In genomic region chr11:62468577-62468976, GRCh38 we compare ENCODE assay signal across 20 cellular contexts. TPM values are rescaled to one million over a fixed set of nuclear protein-coding genes. Genes with fewer than 3 reads are reported as not detected.
DNase-seq lines count a peak whose midpoint lies in the region; ATAC-seq, FAIRE-seq and TF ChIP-seq lines count a peak whose summit lies in the region.
"Had no signal": no experiment of that assay in that cellular context is flagged by ENCODE, and none has a peak within 500 bp of the region (broad histone marks: within the 10 kb centered on the region; RNA-seq: fewer than 3 reads in every experiment).

No MANE protein-coding gene starts in this region.

- peak overlapping the region; percentile 50 for H2BK5ac ChIP-seq in trophoblast cell (ENCODE audit: low read depth, low read length, poor library complexity)

- H4K8ac ChIP-seq in trophoblast cell (ENCODE audit: low read depth, low read length): no peak overlapping the region

- H3K27me3 Mint-ChIP-seq in Caco-2 (ENCODE audit: insufficient read depth, unreplicated experiment): no peaks in the 10 kb centered on the region
- H3K27me3 Mint-ChIP-seq: CD4-positive, alpha-beta T cell had no signal

- FAIRE-seq in K562 (lab: Jason Lieb, UNC): no peak
- FAIRE-seq: A204.1, H1 had no signal

- ATAC-seq in K562: no peak
- ATAC-seq in GM19035 (IDR thresholded peaks at IDR 0.05; ENCODE audit: unreplicated experiment): no peak

- peaks cover 8% of the 10 kb centered on the region for H3K36me3 Mint-ChIP-seq in Caco-2 (ENCODE audit: insufficient read depth, unreplicated experiment)

- no peak overlapping the region for H3K4ac ChIP-seq in trophoblast cell (ENCODE audit: low read depth, low read length)

- H4K20me1 ChIP-seq in KMS-11 (ENCODE audit: insufficient read depth): no peaks in the 10 kb centered on the region
- H4K20me1 ChIP-seq in K562 (replicated peaks; ENCODE audit: control insufficient read depth, insufficient read depth, low read length): no peaks in the 10 kb centered on the region

- H3K4me1 Mint-ChIP-seq in Caco-2 (ENCODE audit: low read depth, unreplicated experiment): peaks cover 35% of the 10 kb centered on the region

- H4K91ac ChIP-seq in trophoblast cell (ENCODE audit: low read depth, low read length): peak overlapping the region; percentile 72

- H4K12ac ChIP-seq in trophoblast cell (ENCODE audit: low read depth, low read length): no peak overlapping the region

- no peak overlapping the region for H3K23ac ChIP-seq in trophoblast cell (ENCODE audit: low read length)

- no peak for TF ChIP-seq POLR2A in K562 (conservative IDR thresholded peaks at IDR 0.05)

- no peaks in the 10 kb centered on the region for H3K9me3 ChIP-seq in Caco-2
- H3K9me3 ChIP-seq in K562 (replicated peaks; ENCODE audit: control insufficient read depth, insufficient read depth, low read depth, low read length): no peaks in the 10 kb centered on the region
- no peaks in the 10 kb centered on the region for H3K9me3 ChIP-seq in trophoblast cell (ENCODE audit: insufficient read depth, low read depth, low read length)
- no peaks in the 10 kb centered on the region for H3K9me3 ChIP-seq in ascending aorta

- H3K18ac ChIP-seq in trophoblast cell (ENCODE audit: low read length): no peak overlapping the region

- H2AFZ ChIP-seq in KMS-11 (ENCODE audit: low read depth) (no peak overlapping the region), K562 (ENCODE audit: low read depth, low read length) (peak overlapping the region; percentile 64), trophoblast cell (ENCODE audit: insufficient read depth, low read length, poor library complexity) (no peak overlapping the region)

- peaks cover 25% of the 10 kb centered on the region for H3K79me1 ChIP-seq in trophoblast cell (ENCODE audit: low read length)

- H3K4me1 ChIP-seq in Caco-2 (peaks cover 49% of the 10 kb centered on the region), KMS-11 (ENCODE audit: low read depth, poor library complexity, severe bottlenecking) (peaks cover 62% of the 10 kb centered on the region), K562 (replicated peaks in 1 of 2; ENCODE audit: control insufficient read depth in 2 of 2, insufficient read depth in 2 of 2, low read length in 2 of 2) (peaks cover 49 to 52% of the 10 kb centered on the region in 2 experiments), trophoblast cell (ENCODE audit: control insufficient read depth in 1 of 2, insufficient read depth in 2 of 2, low read length in 2 of 2) (peaks cover 17 to 18% of the 10 kb centered on the region in 2 experiments), ascending aorta (no peaks in the 10 kb centered on the region)

- TF ChIP-seq CTCF in Caco-2 (IDR thresholded peaks at IDR 0.05; ENCODE audit: insufficient read depth in 1 of 2, low read depth in 1 of 2, low read length in 1 of 2, severe bottlenecking in 1 of 2, unreplicated experiment in 1 of 2) (no peak), KMS-11 (conservative IDR thresholded peaks at IDR 0.05; ENCODE audit: low read depth, low read length) (no peak), K562 (IDR thresholded peaks at IDR 0.05 in 2 of 3, conservative IDR thresholded peaks at IDR 0.05 in 1 of 3; ENCODE audit: insufficient read depth in 2 of 3, low read depth in 1 of 3, low read length in 3 of 3) (no peak), ascending aorta (IDR thresholded peaks at IDR 0.05) (no peak)

- WGBS in K562 (ENCODE audit: insufficient coverage, low coverage, missing lambda C conversion rate): 16% methylated on average over 2 of the region's 2 CpGs
- no CpG with 5 or more reads among the region's 2 CpGs for WGBS in trophoblast cell (ENCODE audit: extremely low coverage, insufficient coverage, insufficient read length)

- H2BK12ac ChIP-seq in trophoblast cell (ENCODE audit: low read length): peak overlapping the region; percentile 73

- in situ Hi-C loops in K562 (cut with MboI): no loop called here

- BruUV-seq in Caco-2 (replicated peaks; lab: Mats Ljungman, UMichigan) (no TSS peak), K562 (replicated peaks; lab: Mats Ljungman, UMichigan) (no TSS peak)

- H3K27me3 ChIP-seq in Caco-2 (replicated peaks; ENCODE audit: control insufficient read depth, insufficient read depth, low read length) (no peaks in the 10 kb centered on the region), KMS-11 (ENCODE audit: insufficient read depth, low read depth) (no peaks in the 10 kb centered on the region), K562 (ENCODE audit: control insufficient read depth in 2 of 2, insufficient read depth in 2 of 2, low read length in 2 of 2) (no peaks in the 10 kb centered on the region), trophoblast cell (ENCODE audit: insufficient read depth, low read length) (no peaks in the 10 kb centered on the region), ascending aorta (no peaks in the 10 kb centered on the region)

- H3K79me2 ChIP-seq in KMS-11 (ENCODE audit: insufficient read depth, low read depth): no peaks in the 10 kb centered on the region
- no peaks in the 10 kb centered on the region for H3K79me2 ChIP-seq in K562 (ENCODE audit: control insufficient read depth, insufficient read depth, low read length)
- H3K79me2 ChIP-seq in trophoblast cell (ENCODE audit: control insufficient read depth, insufficient read depth, low read length, poor library complexity): peaks cover 7% of the 10 kb centered on the region

- H3K9me1 ChIP-seq in K562 (ENCODE audit: control insufficient read depth, insufficient read depth, low read length): no peaks in the 10 kb centered on the region

- peak overlapping the region; percentile 10; the same call in 1 of the 2 replicates for H3K27ac ChIP-seq in KMS-11
- H3K27ac ChIP-seq in K562 (ENCODE audit: extremely low read depth, low read depth, low read length): peak overlapping the region; percentile 85
- H3K27ac ChIP-seq in trophoblast cell (ENCODE audit: low read depth, low read length): no peak overlapping the region
- H3K27ac ChIP-seq in ascending aorta: no peak overlapping the region
- H3K27ac ChIP-seq: C4-2B had no signal

- H3K9ac ChIP-seq in KMS-11: no peak overlapping the region
- peak overlapping the region; percentile 5 to 74; a peak in 1 of 4 replicates for H3K9ac ChIP-seq in K562 (ENCODE audit: insufficient read depth in 1 of 2, low read depth in 2 of 2, low read length in 2 of 2)
- no peak overlapping the region for H3K9ac ChIP-seq in trophoblast cell (ENCODE audit: low read length)

- intact Hi-C loops in Caco-2 (cut with micrococcal nuclease; ENCODE audit: unreplicated experiment) (loop anchor here (5.0 kb wide), 1 partner anchor 41 kb away; no protein-coding TSS in a partner anchor), K562 (cut with micrococcal nuclease) (no loop called here), ascending aorta (cut with DNase I) (no loop called here)

- peak overlapping the region; percentile 96 for H2AK5ac ChIP-seq in trophoblast cell (ENCODE audit: low read length)

- H3K4me2 ChIP-seq in KMS-11 (no peak overlapping the region; the same call in 1 of the 2 replicates), K562 (ENCODE audit: insufficient read depth, low read length) (no peak overlapping the region), trophoblast cell (ENCODE audit: low read length) (no peak overlapping the region)

- no peaks in the 10 kb centered on the region for H3K36me3 ChIP-seq in Caco-2 (ENCODE audit: control insufficient read depth, insufficient read depth, low read length)
- H3K36me3 ChIP-seq in KMS-11 (ENCODE audit: insufficient read depth): no peaks in the 10 kb centered on the region
- no peaks in the 10 kb centered on the region for H3K36me3 ChIP-seq in K562 (ENCODE audit: control insufficient read depth, insufficient read depth, low read length)
- no peaks in the 10 kb centered on the region for H3K36me3 ChIP-seq in trophoblast cell (ENCODE audit: control insufficient read depth in 1 of 2, insufficient read depth in 2 of 2, low read length in 2 of 2)
- no peaks in the 10 kb centered on the region for H3K36me3 ChIP-seq in ascending aorta

- H2BK120ac ChIP-seq in trophoblast cell (ENCODE audit: insufficient read depth, low read length, poor library complexity): peak overlapping the region; percentile 79

- no peak for TF ChIP-seq RAD21 in K562 (CRISPR knock-in tag; conservative IDR thresholded peaks at IDR 0.05 in 1 of 2, IDR thresholded peaks at IDR 0.05 in 1 of 2)

- H3K27ac Mint-ChIP-seq in Caco-2 (ENCODE audit: unreplicated experiment): peak overlapping the region; percentile 67
- H3K27ac Mint-ChIP-seq: CD4-positive, alpha-beta T cell had no signal

- CTCF ChIA-PET in Caco-2 (lab: Charles Lee) (interaction anchor here (0.9 kb wide), 1 partner anchor 74 kb away, joined by 6 read pairs; no protein-coding TSS in a partner anchor), K562 (lab: Yijun Ruan, JAX; ENCODE audit: low intra/inter-chr PET ratio) (no interaction called here)

- H3K4me3 ChIP-seq in Caco-2 (ENCODE audit: low read depth, low read length): no peak overlapping the region
- no peak overlapping the region for H3K4me3 ChIP-seq in KMS-11 (IDR thresholded peaks at IDR 0.05; ENCODE audit: insufficient read depth, low read depth, low read length)
- H3K4me3 ChIP-seq in K562: no peak overlapping the region
- no peak overlapping the region for H3K4me3 ChIP-seq in trophoblast cell (ENCODE audit: low read depth, low read length)
- no peak overlapping the region for H3K4me3 ChIP-seq in ascending aorta

- POLR2A ChIA-PET in Caco-2 (lab: Charles Lee): no interaction called here
- POLR2A ChIA-PET in K562 (lab: Yijun Ruan, JAX): interaction anchor here (1.2 to 3.1 kb wide), 3 partner anchors 10 to 18 kb away, joined by 4 to 12 read pairs (median 8); no protein-coding TSS in a partner anchor

- DNase-seq in Caco-2: no peak
- peak in 1 of 4 experiments; percentile 36 for DNase-seq in K562 (ENCODE audit: extremely low read depth in 1 of 4, low spot score in 3 of 4)
- no peak for DNase-seq in trophoblast cell
- DNase-seq in NCI-H1092 (lab: John Stamatoyannopoulos, UW): no peak
- no peak for DNase-seq in stimulated activated CD4-positive, alpha-beta T cell treated with anti-CD3 and anti-CD28 coated beads, Interleukin-1b, Interleukin-23, amount 100 ng/mL, for 48 hours
- DNase-seq in ascending aorta (ENCODE audit: low spot score in 2 of 2): no peak
- DNase-seq: AML-193; Calu3; CD4-positive, alpha-beta T cell; DMS79 treated with DMSO at 0.1 percent for 48 hours; GF-D8; HCEC 1CT; KBM-7 had no signal

- peak overlapping the region; percentile 2 for H3K14ac ChIP-seq in trophoblast cell (ENCODE audit: low read length)

- no peak overlapping the region for H3K4me3 Mint-ChIP-seq in Caco-2 (ENCODE audit: unreplicated experiment)
- H3K4me3 Mint-ChIP-seq: CD4-positive, alpha-beta T cell had no signal

- TF ChIP-seq EP300 in K562 (IDR thresholded peaks at IDR 0.05; ENCODE audit: low read length): no peak

- H3K9me3 Mint-ChIP-seq in Caco-2 (ENCODE audit: unreplicated experiment): no peaks in the 10 kb centered on the region
- H3K9me3 Mint-ChIP-seq: CD4-positive, alpha-beta T cell had no signal

RNA-seq across cellular contexts. Expression of gene SCGB1A1, which starts 49.7 kb away (rescaled TPM):
- total RNA-seq in Caco-2 (2022) (not detected in 2 replicates), K562 (2014; rRNA removed) (not detected in 2 replicates), K562 (2014; rRNA removed; fragmentation: Illumina TruSeq; extraction: Trizol) (not detected in 2 replicates), K562 (2015; rRNA removed; fragmentation: Illumina TruSeq; extraction: Trizol) (not detected in 2 replicates), K562 (2021) (0.55 and 1.1 TPM in 2 replicates), ascending aorta (not detected)
- total RNA-seq in K562 (2011; cell fraction: chromatin; rRNA removed; ENCODE audit: low replicate concordance): not detected in 2 replicates
- not detected in 2 replicates for total RNA-seq in K562 (2011; cell fraction: nucleolus; rRNA removed)
- not detected in 2 replicates for total RNA-seq in K562 (2011; cell fraction: nucleoplasm; rRNA removed)
- polyA plus RNA-seq in K562 (2011; rRNA removed) (not detected in 2 replicates), K562 (2014; fragmentation: Illumina TruSeq; extraction: Trizol) (not detected in 2 replicates), K562 (2014; fragmentation: Nextera tagmentation; extraction: Ambion mirVana) (not detected), K562 (2014; rRNA removed) (not detected in 2 replicates)
- not detected in 2 replicates for polyA plus RNA-seq in K562 (2011; cell fraction: cytosol; rRNA removed)
- not detected in 2 replicates for polyA plus RNA-seq in K562 (2011; cell fraction: nucleus; rRNA removed)
- polyA plus RNA-seq in K562 (2012): not detected in 2 replicates
- not detected in 2 replicates for polyA minus RNA-seq in K562 (2011; rRNA and poly(A)+ RNA removed)
- polyA minus RNA-seq in K562 (2011; cell fraction: cytosol; rRNA and poly(A)+ RNA removed): not detected in 2 replicates
- polyA minus RNA-seq in K562 (2011; cell fraction: nucleus; rRNA and poly(A)+ RNA removed): not detected in 2 replicates
- polyA plus RNA-seq in trophoblast cell (2013): not detected in 2 replicates
- total RNA-seq: Calu3; CD4-positive, alpha-beta T cell; H1; HT-29 had no signal
- polyA plus RNA-seq: BJ, H1 had no signal

Comparison
In these comparisons a context has a peak if more than half of its experiments do, and no peak if none do; other contexts are left out.
1. H3K27ac ChIP-seq: peak in KMS-11 (single experiment) and K562 (single experiment); none in trophoblast cell (single experiment) and ascending aorta (0 of 2).
2. H3K9ac ChIP-seq: peak in K562 (2 of 2); none in KMS-11 (single experiment) and trophoblast cell (single experiment).